1 cellular context compared by ENCODE assay signal in the genomic region with DNA sequence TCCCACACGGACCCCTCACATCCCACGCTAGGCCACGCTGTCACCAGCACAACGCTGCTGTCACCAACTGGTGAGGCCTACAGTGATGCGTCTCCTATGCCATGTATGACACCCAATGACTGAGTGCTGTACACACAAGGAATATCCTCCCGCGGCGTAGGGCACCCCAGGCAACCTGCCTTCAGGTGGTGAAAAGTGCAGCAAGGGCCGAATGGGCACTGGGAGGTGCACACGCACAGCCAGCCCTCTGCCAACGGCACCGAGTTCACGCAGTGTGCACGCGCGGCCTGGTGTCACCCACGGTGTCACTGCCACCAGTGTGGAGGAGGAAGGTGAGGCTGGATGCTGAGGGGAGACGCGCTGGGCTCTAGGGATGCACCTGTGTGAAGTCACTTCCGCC.
TF ChIP-seq lines count a peak whose summit lies in the region.

No MANE protein-coding gene starts in this region.

TF ChIP-seq in HEK293, 187 proteins besides CTCF, POLR2A, EP300 and RAD21:
- TF ChIP-seq ZFHX2 (tag by site-specific recombination; conservative IDR thresholded peaks at IDR 0.05), result 0 out of 2 replicates have a peak, but pooled peaks have one; percentile 26
- no peak for TF ChIP-seq RBAK (tag by site-specific recombination; IDR thresholded peaks at IDR 0.05)
